In genomic region chr2:42979416-42979869, GRCh38 we compare ENCODE assay signal across 1 cellular context.
TF ChIP-seq lines count a peak whose summit lies in the region.

No MANE protein-coding gene starts in this region.

TF ChIP-seq in IMR-90, 13 proteins besides CTCF, POLR2A, EP300 and RAD21:
- TF ChIP-seq NFE2L2 (IDR thresholded peaks at IDR 0.05; ENCODE audit: low read depth, low read length) (no peak), CEBPB (IDR thresholded peaks at IDR 0.05; ENCODE audit: low read depth, low read length) (no peak), SMC3 (IDR thresholded peaks at IDR 0.05; ENCODE audit: low read depth, low read length) (no peak), USF2 (IDR thresholded peaks at IDR 0.05; ENCODE audit: low read depth, low read length) (no peak), CHD1 (IDR thresholded peaks at IDR 0.05; ENCODE audit: low read depth, low read length) (no peak), MAFK (IDR thresholded peaks at IDR 0.05; ENCODE audit: low read depth, low read length) (no peak), MXI1 (IDR thresholded peaks at IDR 0.05; ENCODE audit: borderline replicate concordance, low read depth, low read length) (no peak), RCOR1 (IDR thresholded peaks at IDR 0.05; ENCODE audit: insufficient replicate concordance, low read length) (no peak), FOS (IDR thresholded peaks at IDR 0.05; ENCODE audit: low read depth, low read length) (no peak), MAZ (IDR thresholded peaks at IDR 0.05; ENCODE audit: borderline replicate concordance, low read depth, low read length) (no peak), RFX5 (IDR thresholded peaks at IDR 0.05; ENCODE audit: low read depth, low read length) (no peak), BHLHE40 (IDR thresholded peaks at IDR 0.05; ENCODE audit: low read depth, low read length) (no peak)
- TF ChIP-seq, protein P1, sequence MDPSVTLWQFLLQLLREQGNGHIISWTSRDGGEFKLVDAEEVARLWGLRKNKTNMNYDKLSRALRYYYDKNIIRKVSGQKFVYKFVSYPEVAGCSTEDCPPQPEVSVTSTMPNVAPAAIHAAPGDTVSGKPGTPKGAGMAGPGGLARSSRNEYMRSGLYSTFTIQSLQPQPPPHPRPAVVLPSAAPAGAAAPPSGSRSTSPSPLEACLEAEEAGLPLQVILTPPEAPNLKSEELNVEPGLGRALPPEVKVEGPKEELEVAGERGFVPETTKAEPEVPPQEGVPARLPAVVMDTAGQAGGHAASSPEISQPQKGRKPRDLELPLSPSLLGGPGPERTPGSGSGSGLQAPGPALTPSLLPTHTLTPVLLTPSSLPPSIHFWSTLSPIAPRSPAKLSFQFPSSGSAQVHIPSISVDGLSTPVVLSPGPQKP (IDR thresholded peaks at IDR 0.05; ENCODE audit: borderline replicate concordance, low read depth, low read length): no peak
